ENCODE assay signal across 8 cellular contexts in genomic region chr11:116312560-116313340, GRCh38.
A peak's percentile ranks its signal among the peaks of the same experiment; 100 is the strongest.
DNase-seq lines count a peak whose midpoint lies in the region; ATAC-seq and TF ChIP-seq lines count a peak whose summit lies in the region.

No MANE protein-coding gene starts in this region.

- no peak for TF ChIP-seq POLR2A in spleen (IDR thresholded peaks at IDR 0.05)
- TF ChIP-seq POLR2A in esophagus squamous epithelium (IDR thresholded peaks at IDR 0.05): no peak

- no peak overlapping the region for H3K9ac ChIP-seq in Loucy (ENCODE audit: low read depth, low read length, poor library complexity, severe bottlenecking)
- H3K9ac ChIP-seq in Karpas-422 (ENCODE audit: low read length): no peak overlapping the region

- intact Hi-C loops in heart right ventricle (cut with DNase I) (no loop called here), spleen (cut with DNase I; ENCODE audit: low total_unique reads) (no loop called here), esophagus squamous epithelium (cut with DNase I) (no loop called here)

- H3K4me3 ChIP-seq in Loucy (ENCODE audit: low read length, poor library complexity, severe bottlenecking): no peak overlapping the region
- H3K4me3 ChIP-seq in heart right ventricle: peak overlapping the region in 3 of 10 donors; percentile 2 to 15 (median 3)
- H3K4me3 ChIP-seq in spleen: peak overlapping the region in 1 of 8 donors; percentile 32
- H3K4me3 ChIP-seq in Karpas-422 (ENCODE audit: low read length): no peak overlapping the region
- H3K4me3 ChIP-seq in esophagus squamous epithelium: peak overlapping the region in 1 of 4 donors; percentile 17

- H3K27ac ChIP-seq in heart right ventricle (no peak overlapping the region), spleen (peak overlapping the region in 1 of 8 donors; percentile 33), Karpas-422 (ENCODE audit: low read length) (no peak overlapping the region), esophagus squamous epithelium (peak overlapping the region in 1 of 4 donors; percentile 1)

- H3K4me1 ChIP-seq in Loucy (ENCODE audit: insufficient read depth, low read length, poor library complexity, severe bottlenecking): peaks cover 3% of the 10 kb centered on the region
- H3K4me1 ChIP-seq in heart right ventricle: peaks cover 0 to 22% (median 15%) of the 10 kb centered on the region in 9 donors
- H3K4me1 ChIP-seq in spleen: peaks cover 3 to 28% (median 16%) of the 10 kb centered on the region in 6 donors
- no peaks in the 10 kb centered on the region for H3K4me1 ChIP-seq in Karpas-422 (ENCODE audit: low read length)
- H3K4me1 ChIP-seq in esophagus squamous epithelium: peaks cover 0 to 17% (median 12%) of the 10 kb centered on the region in 3 donors

- H3K27me3 ChIP-seq in Loucy (ENCODE audit: insufficient read depth, low read length, poor library complexity, severe bottlenecking) (no peaks in the 10 kb centered on the region), heart right ventricle (peaks cover 0 to 4% (median 0%) of the 10 kb centered on the region in 7 donors), spleen (replicated peaks in 1 of 7) (peaks cover 0 to 19% (median 0%) of the 10 kb centered on the region in 7 donors), Karpas-422 (ENCODE audit: low read length) (no peaks in the 10 kb centered on the region), esophagus squamous epithelium (no peaks in the 10 kb centered on the region)

- WGBS in heart right ventricle, 2 donors: 17 to 18% methylated on average over 13 of the region's 13 CpGs
- whole genome bisulfite sequencing in spleen, 5 donors: 24 to 30% (median 26%) methylated on average over 13 of the region's 13 CpGs
- 10 to 15% methylated on average over 4 to 12 of the region's 13 CpGs for WGBS in esophagus squamous epithelium, 2 donors

- DNase-seq in SK-MEL-5 (ENCODE audit: low read depth, low spot score) (peak; percentile 7), heart right ventricle (peak; percentile 85 to 87), spleen (peak; percentile 83), Karpas-422 (no peak), esophagus squamous epithelium (lab: John Stamatoyannopoulos, UW) (no peak)
- no peak for DNase-seq in activated CD4-positive, CD25-positive, alpha-beta regulatory T cell (lab: John Stamatoyannopoulos, UW)

- H3K36me3 ChIP-seq in Loucy (ENCODE audit: insufficient read depth, low read length) (no peaks in the 10 kb centered on the region), heart right ventricle (no peaks in the 10 kb centered on the region), spleen (no peaks in the 10 kb centered on the region), Karpas-422 (ENCODE audit: insufficient read depth, low read length) (no peaks in the 10 kb centered on the region), esophagus squamous epithelium (no peaks in the 10 kb centered on the region)

- TF ChIP-seq CTCF in Loucy (conservative IDR thresholded peaks at IDR 0.05; ENCODE audit: low read length): no peak
- no peak for TF ChIP-seq CTCF in heart right ventricle (IDR thresholded peaks at IDR 0.05)
- no peak for TF ChIP-seq CTCF in spleen (IDR thresholded peaks at IDR 0.05 in 8 of 11, conservative IDR thresholded peaks at IDR 0.05 in 3 of 11)
- TF ChIP-seq CTCF in esophagus squamous epithelium (IDR thresholded peaks at IDR 0.05): no peak

- H3K79me2 ChIP-seq in Loucy (ENCODE audit: insufficient read depth, low read length) (no peaks in the 10 kb centered on the region), Karpas-422 (ENCODE audit: low read length) (no peaks in the 10 kb centered on the region)

- in situ Hi-C loops in SK-MEL-5 (cut with HindIII; ENCODE audit: low pct_unique_long_range_greater_than_20kb, low sequenced_read_pairs): no loop called here

- H3F3A ChIP-seq in Loucy (ENCODE audit: low read depth): no peaks in the 10 kb centered on the region

- H4K20me1 ChIP-seq in Loucy (ENCODE audit: insufficient read depth, low read length, poor library complexity, severe bottlenecking) (no peaks in the 10 kb centered on the region), Karpas-422 (ENCODE audit: insufficient read depth, low read depth, low read length) (no peaks in the 10 kb centered on the region)

- peak overlapping the region; percentile 52; the same call in 1 of the 2 replicates for H2AFZ ChIP-seq in Loucy (ENCODE audit: low read length)
- no peak overlapping the region for H2AFZ ChIP-seq in Karpas-422 (ENCODE audit: low read length)

- no peaks in the 10 kb centered on the region for H3K9me3 ChIP-seq in Loucy (ENCODE audit: insufficient read depth, low read depth, low read length)
- H3K9me3 ChIP-seq in heart right ventricle: no peaks in the 10 kb centered on the region
- H3K9me3 ChIP-seq in spleen: no peaks in the 10 kb centered on the region
- no peaks in the 10 kb centered on the region for H3K9me3 ChIP-seq in Karpas-422 (ENCODE audit: low read length)
- no peaks in the 10 kb centered on the region for H3K9me3 ChIP-seq in esophagus squamous epithelium

- H3K9me2 ChIP-seq in Loucy (replicated peaks; ENCODE audit: low read depth, low read length): no peaks in the 10 kb centered on the region
- H3K9me2 ChIP-seq in Karpas-422 (replicated peaks; ENCODE audit: insufficient read depth, low read length): no peaks in the 10 kb centered on the region

- H3K4me2 ChIP-seq in Loucy (ENCODE audit: low read depth, low read length, poor library complexity, severe bottlenecking) (peak overlapping the region; percentile 47), Karpas-422 (ENCODE audit: low read depth, low read length, poor library complexity, severe bottlenecking) (no peak overlapping the region)

- peak; percentile 92 to 98 (median 96) for ATAC-seq in heart right ventricle
- ATAC-seq in HG03520 (IDR thresholded peaks at IDR 0.05; ENCODE audit: unreplicated experiment): no peak

Comparison
In these comparisons a context has a peak if more than half of its experiments do, and no peak if none do; other contexts are left out.
1. DNase-seq: peak in SK-MEL-5 (single experiment), heart right ventricle (2 of 2) and spleen (single experiment); none in Karpas-422 (single experiment), activated CD4-positive, CD25-positive, alpha-beta regulatory T cell (0 of 4) and esophagus squamous epithelium (single experiment).